ENCODE assay signal across 12 cellular contexts in genomic region chr6:28978137-28978491, GRCh38. TPM values are rescaled to one million over a fixed set of nuclear protein-coding genes. Genes with fewer than 3 reads are reported as not detected.
DNase-seq lines count a peak whose midpoint lies in the region; ATAC-seq and TF ChIP-seq lines count a peak whose summit lies in the region.
"Had no signal": no experiment of that assay in that cellular context is flagged by ENCODE, and none has a peak within 500 bp of the region (broad histone marks: within the 10 kb centered on the region; RNA-seq: fewer than 3 reads in every experiment).

No MANE protein-coding gene starts in this region.

- no peak overlapping the region for H3K27ac Mint-ChIP-seq in activated naive CD4-positive, alpha-beta T cell treated with anti-CD3 and anti-CD28 coated beads, Interleukin-2, amount 50 U/mL, for 24 hours
- H3K27ac Mint-ChIP-seq in activated CD8-positive, alpha-beta T cell treated with anti-CD3 and anti-CD28 coated beads, Interleukin-2, amount 10 ng/mL, durations not matched to agents 7 days and 5 days: no peak overlapping the region
- H3K27ac Mint-ChIP-seq in immature natural killer cell: no peak overlapping the region

- intact Hi-C loops in transverse colon (cut with DNase I; ENCODE audit: low total_unique reads): no loop called here

- DNase-seq in activated naive CD4-positive, alpha-beta T cell treated with Interleukin-2 at 50 U/mL for 16 hours: no peak
- no peak for DNase-seq in activated CD8-positive, alpha-beta T cell treated with anti-CD3 and anti-CD28 coated beads, Interleukin-2, amount 10 ng/mL, durations not matched to agents 7 days and 5 days
- DNase-seq in immature natural killer cell (no peak), suprapubic skin (ENCODE audit: low spot score in 2 of 2) (no peak), NCI-H1048 (lab: John Stamatoyannopoulos, UW) (no peak), GF-D8 (lab: John Stamatoyannopoulos, UW) (no peak), transverse colon (no peak)
- DNase-seq: NCI-H1105 treated with DMSO at 0.1 percent for 48 hours, NCI-H524, posterior cingulate gyrus had no signal

- ATAC-seq in activated CD8-positive, alpha-beta T cell treated with anti-CD3 and anti-CD28 coated beads, Interleukin-2, amount 10 ng/mL, durations not matched to agents 7 days and 5 days: no peak
- ATAC-seq: left ventricle myocardium superior had no signal

- H3K4me3 ChIP-seq in suprapubic skin: no peak overlapping the region
- H3K4me3 ChIP-seq in transverse colon: no peak overlapping the region

- no peak for TF ChIP-seq POLR2A in suprapubic skin (IDR thresholded peaks at IDR 0.05)
- no peak for TF ChIP-seq POLR2A in transverse colon (IDR thresholded peaks at IDR 0.05)

- no peak for TF ChIP-seq EP300 in suprapubic skin (IDR thresholded peaks at IDR 0.05)
- no peak for TF ChIP-seq EP300 in transverse colon (IDR thresholded peaks at IDR 0.05; ENCODE audit: low read depth)

- 96% methylated on average over 2 of the region's 2 CpGs for WGBS in suprapubic skin
- WGBS in transverse colon (ENCODE audit: low coverage in 1 of 2), 2 donors: 87 to 97% methylated on average over 2 of the region's 2 CpGs

- in situ Hi-C loops in transverse colon (cut with MboI; ENCODE audit: low pct_ligation_motif_present in 1 of 4, low pct_unique_long_range_greater_than_20kb in 1 of 4, low sequenced_read_pairs in 3 of 4): no loop called here

- peaks cover 4% of the 10 kb centered on the region for H3K27me3 ChIP-seq in suprapubic skin
- peaks cover 13% of the 10 kb centered on the region for H3K27me3 ChIP-seq in transverse colon

- POLR2A ChIA-PET in activated CD8-positive, alpha-beta T cell treated with anti-CD3 and anti-CD28 coated beads, Interleukin-2, amount 10 ng/mL, durations not matched to agents 7 days and 5 days (lab: Charles Lee): no interaction called here

- CTCF ChIA-PET in activated CD8-positive, alpha-beta T cell treated with anti-CD3 and anti-CD28 coated beads, Interleukin-2, amount 10 ng/mL, durations not matched to agents 7 days and 5 days (lab: Charles Lee): no interaction called here

- H3K4me3 Mint-ChIP-seq in activated naive CD4-positive, alpha-beta T cell treated with anti-CD3 and anti-CD28 coated beads, Interleukin-2, amount 50 U/mL, for 24 hours: peak overlapping the region; percentile 78
- peak overlapping the region; percentile 65 for H3K4me3 Mint-ChIP-seq in activated CD8-positive, alpha-beta T cell treated with anti-CD3 and anti-CD28 coated beads, Interleukin-2, amount 10 ng/mL, durations not matched to agents 7 days and 5 days
- H3K4me3 Mint-ChIP-seq in immature natural killer cell: peak overlapping the region; percentile 49 to 76 (median 57)

- TF ChIP-seq CTCF in suprapubic skin (IDR thresholded peaks at IDR 0.05): no peak
- TF ChIP-seq CTCF in transverse colon (IDR thresholded peaks at IDR 0.05): no peak

- H3K27me3 Mint-ChIP-seq in activated naive CD4-positive, alpha-beta T cell treated with anti-CD3 and anti-CD28 coated beads, Interleukin-2, amount 50 U/mL, for 24 hours: peaks cover 26% of the 10 kb centered on the region
- peaks cover 45% of the 10 kb centered on the region for H3K27me3 Mint-ChIP-seq in activated CD8-positive, alpha-beta T cell treated with anti-CD3 and anti-CD28 coated beads, Interleukin-2, amount 10 ng/mL, durations not matched to agents 7 days and 5 days (ENCODE audit: low read depth)
- H3K27me3 Mint-ChIP-seq in immature natural killer cell (ENCODE audit: low read depth in 3 of 3): peaks cover 34 to 53% (median 41%) of the 10 kb centered on the region in 3 donors

- peaks cover 52% of the 10 kb centered on the region for H3K4me1 Mint-ChIP-seq in activated naive CD4-positive, alpha-beta T cell treated with anti-CD3 and anti-CD28 coated beads, Interleukin-2, amount 50 U/mL, for 24 hours
- peaks cover 37% of the 10 kb centered on the region for H3K4me1 Mint-ChIP-seq in activated CD8-positive, alpha-beta T cell treated with anti-CD3 and anti-CD28 coated beads, Interleukin-2, amount 10 ng/mL, durations not matched to agents 7 days and 5 days (ENCODE audit: low read depth)
- H3K4me1 Mint-ChIP-seq in immature natural killer cell: peaks cover 34 to 52% of the 10 kb centered on the region in 2 donors

- H3K4me1 ChIP-seq in suprapubic skin (peaks cover 22% of the 10 kb centered on the region), transverse colon (peaks cover 0 to 28% (median 7%) of the 10 kb centered on the region in 4 donors)

- H3K36me3 ChIP-seq in suprapubic skin (no peaks in the 10 kb centered on the region), transverse colon (no peaks in the 10 kb centered on the region)

- H3K27ac ChIP-seq in suprapubic skin (peak overlapping the region; percentile 7), transverse colon (no peak overlapping the region)

- H3K36me3 Mint-ChIP-seq in activated naive CD4-positive, alpha-beta T cell treated with anti-CD3 and anti-CD28 coated beads, Interleukin-2, amount 50 U/mL, for 24 hours: peaks cover 8% of the 10 kb centered on the region
- peaks cover 9% of the 10 kb centered on the region for H3K36me3 Mint-ChIP-seq in activated CD8-positive, alpha-beta T cell treated with anti-CD3 and anti-CD28 coated beads, Interleukin-2, amount 10 ng/mL, durations not matched to agents 7 days and 5 days (ENCODE audit: low read depth)
- H3K36me3 Mint-ChIP-seq in immature natural killer cell: peaks cover 0 to 3% (median 0%) of the 10 kb centered on the region in 3 donors

- H3K9me3 ChIP-seq in suprapubic skin (no peaks in the 10 kb centered on the region), transverse colon (no peaks in the 10 kb centered on the region)

- no peaks in the 10 kb centered on the region for H3K9me3 Mint-ChIP-seq in activated naive CD4-positive, alpha-beta T cell treated with anti-CD3 and anti-CD28 coated beads, Interleukin-2, amount 50 U/mL, for 24 hours
- no peaks in the 10 kb centered on the region for H3K9me3 Mint-ChIP-seq in activated CD8-positive, alpha-beta T cell treated with anti-CD3 and anti-CD28 coated beads, Interleukin-2, amount 10 ng/mL, durations not matched to agents 7 days and 5 days (ENCODE audit: insufficient read depth)
- H3K9me3 Mint-ChIP-seq in immature natural killer cell: peaks cover 0 to 6% (median 4%) of the 10 kb centered on the region in 6 donors

RNA-seq across cellular contexts. Expression of gene ZNF311, which starts 27.0 kb away (rescaled TPM):
- total RNA-seq in activated CD8-positive, alpha-beta T cell treated with anti-CD3 and anti-CD28 coated beads, Interleukin-2, amount 10 ng/mL, durations not matched to agents 7 days and 5 days: under 1 TPM; 0.39 to 0.40 TPM
- polyA plus RNA-seq in immature natural killer cell: not detected
- total RNA-seq in suprapubic skin (1 to 10 TPM in 1 of 4 donors, under 1 TPM in 3; 0.15 to 1.9 (median 0.57) TPM), transverse colon (1 to 10 TPM in 2 of 4 donors, not detected in 2; 1.1 to 1.9 TPM)

RNA-seq across cellular contexts. Expression of gene TRIM27, which starts 54.3 kb away (rescaled TPM):
- total RNA-seq in activated CD8-positive, alpha-beta T cell treated with anti-CD3 and anti-CD28 coated beads, Interleukin-2, amount 10 ng/mL, durations not matched to agents 7 days and 5 days: 10 to 100 TPM; 58.3 to 60.1 TPM
- 10 to 100 TPM; 30.2 to 51.1 (median 43.0) TPM for polyA plus RNA-seq in immature natural killer cell
- 10 to 100 TPM; 30.0 to 48.0 (median 40.2) TPM for total RNA-seq in suprapubic skin
- total RNA-seq in transverse colon: 100 to 1,000 TPM in 1 of 4 donors, 10 to 100 TPM in 3; 27.3 to 237 (median 48.9) TPM
